22 cellular contexts compared by ENCODE assay signal in the genomic region with DNA sequence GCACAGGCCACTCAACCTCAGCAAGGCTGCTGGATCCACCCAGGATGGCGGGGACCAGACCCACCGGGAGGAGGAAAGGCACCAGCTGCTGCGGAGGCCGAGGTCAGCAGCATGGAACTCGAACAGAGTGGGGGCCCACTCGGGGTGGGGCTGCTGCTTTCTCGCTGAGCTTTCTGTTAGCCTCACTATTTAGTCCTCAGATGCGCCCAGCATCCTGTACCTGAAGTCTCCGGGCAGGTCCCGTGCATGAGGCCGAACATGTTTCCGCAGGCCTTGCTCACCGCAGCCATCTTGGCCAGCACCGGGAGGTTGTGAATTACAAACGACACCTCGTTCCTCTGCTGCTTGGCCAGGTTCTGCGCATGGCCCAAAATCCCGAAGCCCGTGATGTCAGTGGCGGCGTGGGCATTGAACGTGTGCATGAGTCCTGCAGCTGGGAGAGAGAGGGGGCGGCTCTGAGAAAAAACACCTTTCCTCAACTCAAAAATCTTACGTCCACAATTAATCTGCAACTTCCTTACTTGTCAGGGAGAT. TPM values are rescaled to one million over a fixed set of nuclear protein-coding genes. Genes with fewer than 3 reads are reported as not detected.
A peak's percentile ranks its signal among the peaks of the same experiment; 100 is the strongest.
DNase-seq lines count a peak whose midpoint lies in the region; ATAC-seq, FAIRE-seq and TF ChIP-seq lines count a peak whose summit lies in the region.
"Had no signal": no experiment of that assay in that cellular context is flagged by ENCODE, and none has a peak within 500 bp of the region (broad histone marks: within the 10 kb centered on the region; RNA-seq: fewer than 3 reads in every experiment).

No MANE protein-coding gene starts in this region.

- H3K4me3 ChIP-seq in HepG2 (replicated peaks in 1 of 3; ENCODE audit: insufficient read depth in 1 of 3, low read depth in 2 of 3, low read length in 3 of 3) (no peak overlapping the region), right lobe of liver (no peak overlapping the region), K562 (no peak overlapping the region), aorta (ENCODE audit: low read length in 2 of 2) (no peak overlapping the region)
- H3K4me3 ChIP-seq: BLaER1, GM12878, GM23248 had no signal

- no peaks in the 10 kb centered on the region for H4K20me1 ChIP-seq in HepG2 (ENCODE audit: insufficient read depth, low read length)
- no peaks in the 10 kb centered on the region for H4K20me1 ChIP-seq in K562 (replicated peaks; ENCODE audit: control insufficient read depth, insufficient read depth, low read length)
- H4K20me1 ChIP-seq: BLaER1 had no signal

- in situ Hi-C loops in HepG2 (cut with HindIII; ENCODE audit: extremely low pct_ligation_motif_present, low pct_unique_long_range_greater_than_20kb) (no loop called here), K562 (cut with MboI) (no loop called here)

- TF ChIP-seq CTCF in HepG2 (CRISPR knock-in tag; IDR thresholded peaks at IDR 0.05) = no peak
- no peak for TF ChIP-seq CTCF in right lobe of liver (IDR thresholded peaks at IDR 0.05)
- no peak for TF ChIP-seq CTCF in K562 (IDR thresholded peaks at IDR 0.05 in 2 of 3, conservative IDR thresholded peaks at IDR 0.05 in 1 of 3; ENCODE audit: insufficient read depth in 2 of 3, low read depth in 1 of 3, low read length in 3 of 3)

- H3K27me3 ChIP-seq in HepG2 (ENCODE audit: control insufficient read depth in 1 of 2, insufficient read depth in 2 of 2, low read length in 2 of 2) (no peaks in the 10 kb centered on the region), right lobe of liver (no peaks in the 10 kb centered on the region), K562 (ENCODE audit: control insufficient read depth in 2 of 2, insufficient read depth in 2 of 2, low read length in 2 of 2) (no peaks in the 10 kb centered on the region), aorta (ENCODE audit: control insufficient read depth in 1 of 2, insufficient read depth in 2 of 2, low read length in 1 of 2) (no peaks in the 10 kb centered on the region)
- H3K27me3 ChIP-seq: BLaER1 had no signal

- H3K9me1 ChIP-seq in K562 (ENCODE audit: control insufficient read depth, insufficient read depth, low read length) = no peaks in the 10 kb centered on the region

- FAIRE-seq in HepG2 (lab: Jason Lieb, UNC) (no peak), K562 (lab: Jason Lieb, UNC) (no peak)
- FAIRE-seq: A204.1, D721Med, GM12878, GM19239, H54 had no signal

- WGBS in HepG2 (ENCODE audit: low lambda C conversion rate) = 96% methylated on average over 21 of the region's 24 CpGs
- WGBS in right lobe of liver (ENCODE audit: insufficient coverage, low coverage, low lambda C conversion rate, missing lambda C conversion rate) = 100% methylated on average over 3 of the region's 24 CpGs
- WGBS in K562 (ENCODE audit: insufficient coverage, low coverage, missing lambda C conversion rate) = 97% methylated on average over 22 of the region's 24 CpGs
- WGBS in aorta, 2 donors = 96 to 97% methylated on average over 24 of the region's 24 CpGs

- H3K4me1 ChIP-seq in HepG2 (ENCODE audit: insufficient read depth, low read length) (no peaks in the 10 kb centered on the region), right lobe of liver (no peaks in the 10 kb centered on the region), K562 (replicated peaks in 1 of 2; ENCODE audit: control insufficient read depth in 2 of 2, insufficient read depth in 2 of 2, low read length in 2 of 2) (peaks cover 0 to 2% of the 10 kb centered on the region in 2 experiments; a peak in 1 of 5 replicates), aorta (ENCODE audit: control insufficient read depth in 1 of 2, insufficient read depth in 2 of 2, low read length in 2 of 2) (no peaks in the 10 kb centered on the region)
- H3K4me1 ChIP-seq: BLaER1 had no signal

- no TSS peak for BruUV-seq in HepG2 (replicated peaks; lab: Mats Ljungman, UMichigan)
- BruUV-seq in K562 (replicated peaks; lab: Mats Ljungman, UMichigan) = no TSS peak

- H2AFZ ChIP-seq in HepG2 (ENCODE audit: low read length) (no peak overlapping the region), K562 (ENCODE audit: low read depth, low read length) (no peak overlapping the region)
- H2AFZ ChIP-seq: GM23248 had no signal

- TF ChIP-seq EP300 in HepG2 (IDR thresholded peaks at IDR 0.05; ENCODE audit: low read depth in 2 of 2, low read length in 2 of 2) (no peak), HepG2 (CRISPR knock-in tag; IDR thresholded peaks at IDR 0.05; ENCODE audit: borderline replicate concordance) (no peak), K562 (IDR thresholded peaks at IDR 0.05; ENCODE audit: low read length) (no peak)

- no peak for ATAC-seq in HepG2
- ATAC-seq in right lobe of liver = no peak
- ATAC-seq in K562 = no peak
- ATAC-seq in aorta (ENCODE audit: low FRiP score) = no peak
- ATAC-seq: GM12878 had no signal

- intact Hi-C loops in HepG2 (cut with micrococcal nuclease; ENCODE audit: unreplicated experiment) = no loop called here
- intact Hi-C loops in right lobe of liver (cut with DNase I) = no loop called here
- intact Hi-C loops in K562 (cut with micrococcal nuclease) = no loop called here
- intact Hi-C loops in aorta (cut with DNase I) = no loop called here

- H3K9me3 ChIP-seq in HepG2 (ENCODE audit: low read length) (no peaks in the 10 kb centered on the region), right lobe of liver (no peaks in the 10 kb centered on the region), K562 (replicated peaks; ENCODE audit: control insufficient read depth, insufficient read depth, low read depth, low read length) (no peaks in the 10 kb centered on the region), aorta (ENCODE audit: control insufficient read depth, low read length) (no peaks in the 10 kb centered on the region)
- H3K9me3 ChIP-seq: BLaER1 had no signal

- TF ChIP-seq POLR2A in HepG2 (IDR thresholded peaks at IDR 0.05; ENCODE audit: insufficient read depth in 1 of 2, low read depth in 2 of 2, low read length in 2 of 2) = no peak
- TF ChIP-seq POLR2A in right lobe of liver (IDR thresholded peaks at IDR 0.05) = no peak
- no peak for TF ChIP-seq POLR2A in K562 (conservative IDR thresholded peaks at IDR 0.05)

- H3K36me3 ChIP-seq in HepG2 (replicated peaks in 1 of 2; ENCODE audit: control insufficient read depth in 1 of 2, insufficient read depth in 2 of 2, low read length in 2 of 2) (peaks cover 6 to 49% of the 10 kb centered on the region in 2 experiments; a peak in 4 of 5 replicates), right lobe of liver (peaks cover 0 to 65% (median 14%) of the 10 kb centered on the region in 4 donors), K562 (ENCODE audit: control insufficient read depth, insufficient read depth, low read length) (peaks cover 61% of the 10 kb centered on the region; the same call in 2 of the 3 replicates), aorta (ENCODE audit: control insufficient read depth in 1 of 2, insufficient read depth in 2 of 2, low read length in 1 of 2) (peaks cover 2 to 11% of the 10 kb centered on the region in 2 donors)

- H3K27ac ChIP-seq in HepG2 (ENCODE audit: extremely low read length, insufficient read depth, low read length) = no peak overlapping the region
- no peak overlapping the region for H3K27ac ChIP-seq in right lobe of liver
- H3K27ac ChIP-seq in K562 (ENCODE audit: extremely low read depth, low read depth, low read length) = no peak overlapping the region
- no peak overlapping the region for H3K27ac ChIP-seq in aorta (ENCODE audit: low read depth in 1 of 2, low read length in 2 of 2)
- H3K27ac ChIP-seq: 22Rv1, BLaER1, C4-2B, GM23248 had no signal

- H3K79me2 ChIP-seq in HepG2 (ENCODE audit: insufficient read depth, low read length) (no peaks in the 10 kb centered on the region), K562 (ENCODE audit: control insufficient read depth, insufficient read depth, low read length) (no peaks in the 10 kb centered on the region)

- CTCF ChIA-PET in HepG2 (lab: Yijun Ruan, JAX; ENCODE audit: low intra/inter-chr PET ratio, low total read pairs) = no interaction called here
- CTCF ChIA-PET in K562 (lab: Yijun Ruan, JAX; ENCODE audit: low intra/inter-chr PET ratio) = no interaction called here

- POLR2A ChIA-PET in HepG2 (lab: Yijun Ruan, JAX) (no interaction called here), K562 (lab: Yijun Ruan, JAX) (no interaction called here)

- TF ChIP-seq RAD21 in HepG2 (CRISPR knock-in tag; IDR thresholded peaks at IDR 0.05) (no peak), K562 (CRISPR knock-in tag; conservative IDR thresholded peaks at IDR 0.05 in 1 of 2, IDR thresholded peaks at IDR 0.05 in 1 of 2) (no peak)

- H3K9ac ChIP-seq in HepG2 (ENCODE audit: insufficient read depth, low read depth, low read length) (no peak overlapping the region), K562 (ENCODE audit: insufficient read depth in 1 of 2, low read depth in 2 of 2, low read length in 2 of 2) (no peak overlapping the region)
- H3K9ac ChIP-seq: BLaER1, GM23248 had no signal

- DNase-seq in HepG2 (ENCODE audit: low spot score) = no peak
- no peak for DNase-seq in right lobe of liver
- no peak for DNase-seq in K562 (ENCODE audit: extremely low read depth in 1 of 4, low spot score in 3 of 4)
- DNase-seq in aorta = peak; percentile 29 to 63
- DNase-seq in activated T-cell treated with anti-CD3 and anti-CD28 coated beads, Interleukin-2, amount 50 U/mL, for 1 hour = no peak
- no peak for DNase-seq in activated T-cell treated with anti-CD3 and anti-CD28 coated beads, Interleukin-2, amount 50 U/mL, for 48 hours
- DNase-seq: CD4-positive, CD25-positive, alpha-beta regulatory T cell; CD8-positive, alpha-beta memory T cell; DMS 273 treated with DMSO at 0.1 percent for 48 hours; DMS79; EL; GDM1; GM23248; HCEC 1CT had no signal

- H3K4me2 ChIP-seq in HepG2 (ENCODE audit: low read depth, low read length) (no peak overlapping the region), K562 (ENCODE audit: insufficient read depth, low read length) (no peak overlapping the region)
- H3K4me2 ChIP-seq: BLaER1 had no signal

RNA-seq across cellular contexts. Expression of gene PHYH, which starts 22.8 kb away (rescaled TPM):
- total RNA-seq in HepG2 (2016; rRNA removed; fragmentation: Illumina TruSeq; extraction: Trizol) = 34.5 and 47.9 TPM in 2 replicates
- total RNA-seq in HepG2 (2016; cell fraction: cytosol; rRNA removed; fragmentation: Illumina TruSeq; extraction: Trizol; ENCODE audit: low read depth) = 17.6 and 21.7 TPM in 2 replicates
- 36.1 and 49.8 TPM in 2 replicates for total RNA-seq in HepG2 (2016; cell fraction: insoluble cytoplasmic fraction; rRNA removed; fragmentation: Illumina TruSeq; extraction: Trizol)
- 20.3 and 22.2 TPM in 2 replicates for total RNA-seq in HepG2 (2016; cell fraction: membrane; rRNA removed; fragmentation: Illumina TruSeq; extraction: Trizol)
- total RNA-seq in HepG2 (2016; cell fraction: nucleus; rRNA removed; fragmentation: Illumina TruSeq; extraction: Trizol) = 18.4 and 18.8 TPM in 2 replicates
- polyA plus RNA-seq in HepG2 (2011; rRNA removed) = 27.2 and 37.4 TPM in 2 replicates
- 27.7 and 38.9 TPM in 2 replicates for polyA plus RNA-seq in HepG2 (2011; cell fraction: cytosol; rRNA removed)
- polyA plus RNA-seq in HepG2 (2011; cell fraction: nucleus; rRNA removed) = 12.7 and 24.3 TPM in 2 replicates
- 47.7 and 75.4 TPM in 2 replicates for polyA plus RNA-seq in HepG2 (2012)
- polyA plus RNA-seq in HepG2 (2016; cell fraction: cytosol; fragmentation: Illumina TruSeq; extraction: Trizol; ENCODE audit: low read depth) = 14.6 and 17.7 TPM in 2 replicates
- polyA plus RNA-seq in HepG2 (2016; cell fraction: insoluble cytoplasmic fraction; fragmentation: Illumina TruSeq; extraction: Trizol; ENCODE audit: low read depth) = 78.2 and 81.4 TPM in 2 replicates
- 22.5 and 25.2 TPM in 2 replicates for polyA plus RNA-seq in HepG2 (2016; cell fraction: membrane; fragmentation: Illumina TruSeq; extraction: Trizol; ENCODE audit: low read depth)
- polyA plus RNA-seq in HepG2 (2016; cell fraction: nucleus; fragmentation: Illumina TruSeq; extraction: Trizol; ENCODE audit: insufficient read depth, low read depth) = 38.1 and 38.4 TPM in 2 replicates
- 7.2 and 13.5 TPM in 2 replicates for polyA minus RNA-seq in HepG2 (2011; rRNA and poly(A)+ RNA removed; ENCODE audit: low replicate concordance)
- polyA minus RNA-seq in HepG2 (2011; cell fraction: cytosol; rRNA and poly(A)+ RNA removed) = 9.4 and 13.2 TPM in 2 replicates
- 12.2 and 17.8 TPM in 2 replicates for polyA minus RNA-seq in HepG2 (2011; cell fraction: nucleus; rRNA and poly(A)+ RNA removed)
- 100 to 1,000 TPM in 5 of 6 experiments, 10 to 100 TPM in 1; 76.8 to 204 (median 141) TPM for total RNA-seq in right lobe of liver
- total RNA-seq in K562 (2011; cell fraction: chromatin; rRNA removed; ENCODE audit: low replicate concordance) = 2.6 and 4.8 TPM in 2 replicates
- total RNA-seq in K562 (2011; cell fraction: nucleolus; rRNA removed) = 1.1 and 1.8 TPM in 2 replicates
- total RNA-seq in K562 (2011; cell fraction: nucleoplasm; rRNA removed) = 2.4 and 2.8 TPM in 2 replicates
- total RNA-seq in K562 (2014; rRNA removed) = 3.7 and 3.8 TPM in 2 replicates
- total RNA-seq in K562 (2014; rRNA removed; fragmentation: Illumina TruSeq; extraction: Trizol) = 4.0 and 4.4 TPM in 2 replicates
- 5.4 and 6.1 TPM in 2 replicates for total RNA-seq in K562 (2015; rRNA removed; fragmentation: Illumina TruSeq; extraction: Trizol)
- 4.9 and 5.2 TPM in 2 replicates for total RNA-seq in K562 (2021)
- polyA plus RNA-seq in K562 (2011; rRNA removed) = 5.7 and 6.1 TPM in 2 replicates
- 4.8 and 5.3 TPM in 2 replicates for polyA plus RNA-seq in K562 (2011; cell fraction: cytosol; rRNA removed)
- polyA plus RNA-seq in K562 (2011; cell fraction: nucleus; rRNA removed) = 2.5 and 3.2 TPM in 2 replicates
- polyA plus RNA-seq in K562 (2012) = 7.6 and 14.7 TPM in 2 replicates
- 5.8 and 6.5 TPM in 2 replicates for polyA plus RNA-seq in K562 (2014; fragmentation: Illumina TruSeq; extraction: Trizol)
- 1 to 10 TPM; 6.3 to 6.9 TPM for polyA plus RNA-seq in K562 (2014; fragmentation: Nextera tagmentation; extraction: Ambion mirVana)
- polyA plus RNA-seq in K562 (2014; rRNA removed) = 4.2 and 6.2 TPM in 2 replicates
- polyA minus RNA-seq in K562 (2011; rRNA and poly(A)+ RNA removed) = 2.0 and 2.5 TPM in 2 replicates
- 1.0 and 2.8 TPM in 2 replicates for polyA minus RNA-seq in K562 (2011; cell fraction: cytosol; rRNA and poly(A)+ RNA removed)
- 0.81 and 1.00 TPM in 2 replicates for polyA minus RNA-seq in K562 (2011; cell fraction: nucleus; rRNA and poly(A)+ RNA removed)
- total RNA-seq in aorta = 10 to 100 TPM; 21.0 to 25.1 TPM
- polyA plus RNA-seq in aorta = 10 to 100 TPM; 33.6 to 66.7 TPM

RNA-seq across cellular contexts. Expression of gene SEPHS1, which starts 25.4 kb away (rescaled TPM):
- 61.5 and 76.0 TPM in 2 replicates for total RNA-seq in HepG2 (2016; rRNA removed; fragmentation: Illumina TruSeq; extraction: Trizol)
- total RNA-seq in HepG2 (2016; cell fraction: cytosol; rRNA removed; fragmentation: Illumina TruSeq; extraction: Trizol; ENCODE audit: low read depth) = 81.7 and 82.0 TPM in 2 replicates
- total RNA-seq in HepG2 (2016; cell fraction: insoluble cytoplasmic fraction; rRNA removed; fragmentation: Illumina TruSeq; extraction: Trizol) = 64.7 and 68.6 TPM in 2 replicates
- 145 and 152 TPM in 2 replicates for total RNA-seq in HepG2 (2016; cell fraction: membrane; rRNA removed; fragmentation: Illumina TruSeq; extraction: Trizol)
- 26.6 and 33.5 TPM in 2 replicates for total RNA-seq in HepG2 (2016; cell fraction: nucleus; rRNA removed; fragmentation: Illumina TruSeq; extraction: Trizol)
- 52.3 and 57.8 TPM in 2 replicates for polyA plus RNA-seq in HepG2 (2011; rRNA removed)
- polyA plus RNA-seq in HepG2 (2011; cell fraction: cytosol; rRNA removed) = 37.6 and 45.1 TPM in 2 replicates
- polyA plus RNA-seq in HepG2 (2011; cell fraction: nucleus; rRNA removed) = 19.5 and 19.9 TPM in 2 replicates
- polyA plus RNA-seq in HepG2 (2012) = 32.9 and 36.4 TPM in 2 replicates
- polyA plus RNA-seq in HepG2 (2016; cell fraction: cytosol; fragmentation: Illumina TruSeq; extraction: Trizol; ENCODE audit: low read depth) = 167 and 171 TPM in 2 replicates
- 95.6 and 112 TPM in 2 replicates for polyA plus RNA-seq in HepG2 (2016; cell fraction: insoluble cytoplasmic fraction; fragmentation: Illumina TruSeq; extraction: Trizol; ENCODE audit: low read depth)
- polyA plus RNA-seq in HepG2 (2016; cell fraction: membrane; fragmentation: Illumina TruSeq; extraction: Trizol; ENCODE audit: low read depth) = 189 and 199 TPM in 2 replicates
- 67.4 and 69.2 TPM in 2 replicates for polyA plus RNA-seq in HepG2 (2016; cell fraction: nucleus; fragmentation: Illumina TruSeq; extraction: Trizol; ENCODE audit: insufficient read depth, low read depth)
- polyA minus RNA-seq in HepG2 (2011; rRNA and poly(A)+ RNA removed; ENCODE audit: low replicate concordance) = 44.9 and 79.2 TPM in 2 replicates
- polyA minus RNA-seq in HepG2 (2011; cell fraction: cytosol; rRNA and poly(A)+ RNA removed) = 26.9 and 32.6 TPM in 2 replicates
- polyA minus RNA-seq in HepG2 (2011; cell fraction: nucleus; rRNA and poly(A)+ RNA removed) = 18.8 and 19.8 TPM in 2 replicates
- total RNA-seq in right lobe of liver = 10 to 100 TPM; 25.4 to 32.1 (median 29.3) TPM
- 23.7 and 27.5 TPM in 2 replicates for total RNA-seq in K562 (2011; cell fraction: chromatin; rRNA removed; ENCODE audit: low replicate concordance)
- 15.1 and 22.0 TPM in 2 replicates for total RNA-seq in K562 (2011; cell fraction: nucleolus; rRNA removed)
- 25.2 and 36.9 TPM in 2 replicates for total RNA-seq in K562 (2011; cell fraction: nucleoplasm; rRNA removed)
- 35.5 and 35.7 TPM in 2 replicates for total RNA-seq in K562 (2014; rRNA removed)
- 41.8 and 51.1 TPM in 2 replicates for total RNA-seq in K562 (2014; rRNA removed; fragmentation: Illumina TruSeq; extraction: Trizol)
- 40.9 TPM in 2 replicates for total RNA-seq in K562 (2015; rRNA removed; fragmentation: Illumina TruSeq; extraction: Trizol)
- total RNA-seq in K562 (2021) = 39.9 and 45.3 TPM in 2 replicates
- 63.4 and 82.8 TPM in 2 replicates for polyA plus RNA-seq in K562 (2011; rRNA removed)
- polyA plus RNA-seq in K562 (2011; cell fraction: cytosol; rRNA removed) = 32.9 and 42.2 TPM in 2 replicates
- polyA plus RNA-seq in K562 (2011; cell fraction: nucleus; rRNA removed) = 29.2 and 32.9 TPM in 2 replicates
- 30.0 and 41.3 TPM in 2 replicates for polyA plus RNA-seq in K562 (2012)
- polyA plus RNA-seq in K562 (2014; fragmentation: Illumina TruSeq; extraction: Trizol) = 79.9 and 83.2 TPM in 2 replicates
- polyA plus RNA-seq in K562 (2014; fragmentation: Nextera tagmentation; extraction: Ambion mirVana) = 10 to 100 TPM; 14.7 to 15.9 TPM
- polyA plus RNA-seq in K562 (2014; rRNA removed) = 48.3 and 48.5 TPM in 2 replicates
- polyA minus RNA-seq in K562 (2011; rRNA and poly(A)+ RNA removed) = 91.6 and 99.5 TPM in 2 replicates
- 38.2 and 38.6 TPM in 2 replicates for polyA minus RNA-seq in K562 (2011; cell fraction: cytosol; rRNA and poly(A)+ RNA removed)
- 6.6 and 14.6 TPM in 2 replicates for polyA minus RNA-seq in K562 (2011; cell fraction: nucleus; rRNA and poly(A)+ RNA removed)
- 10 to 100 TPM; 37.8 to 38.1 TPM for total RNA-seq in aorta
- 10 to 100 TPM; 30.0 to 31.6 TPM for polyA plus RNA-seq in aorta

Comparison
In these comparisons a context has a peak if more than half of its experiments do, and no peak if none do; other contexts are left out.
1. DNase-seq: peak in aorta (2 of 2); none in HepG2 (single experiment), right lobe of liver (0 of 3), K562 (0 of 4), activated T-cell treated with anti-CD3 and anti-CD28 coated beads, Interleukin-2, amount 50 U/mL, for 1 hour (single experiment) and activated T-cell treated with anti-CD3 and anti-CD28 coated beads, Interleukin-2, amount 50 U/mL, for 48 hours (0 of 2).
2. Of the 241 proteins assayed by ChIP-seq in both HepG2 and K562: peak only in HepG2: none; only in K562: POLR2G; in both: none; in neither: 240.